20 cellular contexts compared by ENCODE assay signal in genomic region chr3:52150860-52151259, GRCh38. TPM values are rescaled to one million over a fixed set of nuclear protein-coding genes. Genes with fewer than 3 reads are reported as not detected.
DNase-seq lines count a peak whose midpoint lies in the region; ATAC-seq and TF ChIP-seq lines count a peak whose summit lies in the region.
"Had no signal": no experiment of that assay in that cellular context is flagged by ENCODE, and none has a peak within 500 bp of the region (broad histone marks: within the 10 kb centered on the region; RNA-seq: fewer than 3 reads in every experiment).

No MANE protein-coding gene starts in this region.

- no peak overlapping the region for H3K27ac ChIP-seq in SK-N-SH (ENCODE audit: low read depth in 2 of 2, low read length in 1 of 2)
- no peak overlapping the region for H3K27ac ChIP-seq in uterus
- H3K27ac ChIP-seq: 22Rv1, A549 had no signal

- H3K27ac Mint-ChIP-seq in chondrocyte (ENCODE audit: unreplicated experiment) (no peak overlapping the region), neural crest cell (ENCODE audit: unreplicated experiment) (no peak overlapping the region)
- H3K27ac Mint-ChIP-seq: CD8-positive, alpha-beta T cell; HFFc6 had no signal

- intact Hi-C loops in uterus (cut with DNase I; ENCODE audit: low total_unique reads) = no loop called here

- TF ChIP-seq CTCF in SK-N-SH (IDR thresholded peaks at IDR 0.05) = no peak
- TF ChIP-seq CTCF in chondrocyte (IDR thresholded peaks at IDR 0.05) = no peak
- no peak for TF ChIP-seq CTCF in neural crest cell (conservative IDR thresholded peaks at IDR 0.05)
- TF ChIP-seq CTCF in uterus (IDR thresholded peaks at IDR 0.05) = no peak

- POLR2A ChIA-PET in SK-N-SH (lab: Yijun Ruan, JAX) = interaction anchor here (0.6 to 0.7 kb wide), 2 partner anchors 155 to 1549 kb away, joined by 3 to 4 read pairs; partner anchors contain the start of gene RPL29

- DNase-seq in SK-N-SH (no peak), chondrocyte (ENCODE audit: low spot score) (peak; percentile 11), neural crest cell (ENCODE audit: low read depth, low spot score) (no peak), uterus (no peak), NK-92 (lab: John Stamatoyannopoulos, UW; ENCODE audit: unreplicated experiment) (no peak)
- DNase-seq: AML-193; CD8-positive, alpha-beta T cell; DMS 273 treated with DMSO at 0.1 percent for 48 hours; DMS53; DND-41; EL; GOT3; H7; HFFc6 had no signal

- CTCF ChIA-PET in SK-N-SH (lab: Yijun Ruan, JAX) = interaction anchor here (1.1 to 22.6 kb wide), 2 partner anchors 28 to 147 kb away, joined by 7 to 608 read pairs; no protein-coding TSS in a partner anchor

- no peaks in the 10 kb centered on the region for H3K36me3 Mint-ChIP-seq in chondrocyte (ENCODE audit: low read depth)
- no peaks in the 10 kb centered on the region for H3K36me3 Mint-ChIP-seq in neural crest cell (ENCODE audit: low read depth)

- no peak overlapping the region for H3K4me2 ChIP-seq in SK-N-SH
- H3K4me2 ChIP-seq: A549 had no signal

- H3K79me2 ChIP-seq in SK-N-SH (ENCODE audit: insufficient read depth) = peaks cover 38% of the 10 kb centered on the region

- H3K27me3 Mint-ChIP-seq in chondrocyte (ENCODE audit: low read depth) (no peaks in the 10 kb centered on the region), neural crest cell (ENCODE audit: low read depth) (no peaks in the 10 kb centered on the region)

- H3K27me3 ChIP-seq in SK-N-SH (ENCODE audit: insufficient read depth) (no peaks in the 10 kb centered on the region), uterus (no peaks in the 10 kb centered on the region)

- ATAC-seq in SK-N-SH treated with all-trans-retinoic acid at 6 μM for 48 hours (no peak), HG02970 (IDR thresholded peaks at IDR 0.05; ENCODE audit: low FRiP score, unreplicated experiment) (no peak)
- ATAC-seq: A549; CD8-positive, alpha-beta T cell; GM12878; HCT116 had no signal

- no peaks in the 10 kb centered on the region for H3F3A ChIP-seq in SK-N-SH (replicated peaks; ENCODE audit: insufficient read depth)

- TF ChIP-seq POLR2A in uterus (IDR thresholded peaks at IDR 0.05) = no peak

- H3K36me3 ChIP-seq in SK-N-SH (replicated peaks in 1 of 2; ENCODE audit: control insufficient read depth in 1 of 2, insufficient read depth in 2 of 2, low read length in 1 of 2) (peaks cover 4 to 22% of the 10 kb centered on the region in 2 experiments), uterus (no peaks in the 10 kb centered on the region)

- no peak overlapping the region for H3K4me3 ChIP-seq in SK-N-SH (ENCODE audit: low read depth in 2 of 2, low read length in 1 of 2)
- no peak overlapping the region for H3K4me3 ChIP-seq in uterus
- H3K4me3 ChIP-seq: A549, GM12878 had no signal

- H3K4me3 Mint-ChIP-seq in chondrocyte (ENCODE audit: unreplicated experiment) (no peak overlapping the region), neural crest cell (peak overlapping the region; percentile 19)
- H3K4me3 Mint-ChIP-seq: CD8-positive, alpha-beta T cell; HFFc6 had no signal

- no peak overlapping the region for H2AFZ ChIP-seq in SK-N-SH (ENCODE audit: low read depth)

- H3K9me3 Mint-ChIP-seq in chondrocyte (ENCODE audit: low read depth) (no peaks in the 10 kb centered on the region), neural crest cell (no peaks in the 10 kb centered on the region)
- H3K9me3 Mint-ChIP-seq: CD8-positive, alpha-beta T cell; HFFc6 had no signal

- TF ChIP-seq EP300 in SK-N-SH (IDR thresholded peaks at IDR 0.05; ENCODE audit: borderline replicate concordance in 1 of 2, low read depth in 1 of 2, low read length in 1 of 2) = no peak

- 90% methylated on average over 3 of the region's 4 CpGs for WGBS in SK-N-SH (ENCODE audit: low lambda C conversion rate)

- H3K9me3 ChIP-seq in SK-N-SH (no peaks in the 10 kb centered on the region), uterus (no peaks in the 10 kb centered on the region)
- H3K9me3 ChIP-seq: A549 had no signal

- peaks cover 13% of the 10 kb centered on the region for H3K4me1 Mint-ChIP-seq in chondrocyte (ENCODE audit: low read depth)
- peaks cover 23% of the 10 kb centered on the region for H3K4me1 Mint-ChIP-seq in neural crest cell

- H3K9me2 ChIP-seq in SK-N-SH = no peaks in the 10 kb centered on the region

- peaks cover 5 to 14% of the 10 kb centered on the region in 2 experiments; a peak in 3 of 4 replicates for H3K4me1 ChIP-seq in SK-N-SH (ENCODE audit: control insufficient read depth in 1 of 2, insufficient read depth in 2 of 2, low read depth in 1 of 2, low read length in 1 of 2)
- peaks cover 0 to 6% of the 10 kb centered on the region in 2 donors for H3K4me1 ChIP-seq in uterus

- H3K9ac ChIP-seq in SK-N-SH = 0 out of 2 replicates have a peak overlapping the region, but pooled peaks have one; percentile 12

- TF ChIP-seq RAD21 in SK-N-SH (IDR thresholded peaks at IDR 0.05; ENCODE audit: low read length) = no peak

- no peaks in the 10 kb centered on the region for H4K20me1 ChIP-seq in SK-N-SH (ENCODE audit: insufficient read depth)

TF ChIP-seq in SK-N-SH, 30 proteins besides CTCF, POLR2A, EP300 and RAD21 (continues in another document):
- TF ChIP-seq MXI1 (IDR thresholded peaks at IDR 0.05; ENCODE audit: low read depth, low read length) (no peak), REST (IDR thresholded peaks at IDR 0.05; ENCODE audit: low read depth, low read length) (no peak)
- TF ChIP-seq, protein P1, sequence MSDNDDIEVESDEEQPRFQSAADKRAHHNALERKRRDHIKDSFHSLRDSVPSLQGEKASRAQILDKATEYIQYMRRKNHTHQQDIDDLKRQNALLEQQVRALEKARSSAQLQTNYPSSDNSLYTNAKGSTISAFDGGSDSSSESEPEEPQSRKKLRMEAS (IDR thresholded peaks at IDR 0.05; ENCODE audit: low read depth) = no peak

TF ChIP-seq in SK-N-SH treated with all-trans-retinoic acid at 6 μM for 48 hours, 23 proteins besides CTCF, POLR2A, EP300 and RAD21:
- TF ChIP-seq BACH2 (CRISPR knock-in tag; IDR thresholded peaks at IDR 0.05; ENCODE audit: borderline replicate concordance) (no peak), ZC3H10 (CRISPR knock-in tag; IDR thresholded peaks at IDR 0.05) (no peak), CREB5 (CRISPR knock-in tag; IDR thresholded peaks at IDR 0.05; ENCODE audit: low read depth) (no peak), ARNTL (CRISPR knock-in tag; IDR thresholded peaks at IDR 0.05; ENCODE audit: borderline replicate concordance, low read depth) (no peak), ESRRG (CRISPR knock-in tag; IDR thresholded peaks at IDR 0.05) (no peak)

RNA-seq across cellular contexts. Expression of gene POC1A, which starts 3.4 kb away (rescaled TPM):
- polyA plus RNA-seq in SK-N-SH (2012; rRNA removed) = 9.6 and 11.7 TPM in 2 replicates
- 5.8 and 9.1 TPM in 2 replicates for polyA plus RNA-seq in SK-N-SH (2012; cell fraction: cytosol; rRNA removed)
- polyA plus RNA-seq in SK-N-SH (2012; cell fraction: nucleus; rRNA removed) = 7.7 and 9.6 TPM in 2 replicates
- 5.3 to 5.7 TPM (median 5.5 TPM) in 3 replicates for total RNA-seq in chondrocyte
- total RNA-seq in neural crest cell = 27.7 and 30.1 TPM in 2 replicates
- 1 to 10 TPM in 3 of 4 donors, not detected in 1; 1.1 to 4.8 (median 4.7) TPM for total RNA-seq in uterus

RNA-seq across cellular contexts. Expression of gene ALAS1, which starts 47.1 kb away (rescaled TPM):
- polyA plus RNA-seq in SK-N-SH (2012; rRNA removed) = 42.4 and 47.9 TPM in 2 replicates
- 25.8 and 35.6 TPM in 2 replicates for polyA plus RNA-seq in SK-N-SH (2012; cell fraction: cytosol; rRNA removed)
- 43.9 and 67.3 TPM in 2 replicates for polyA plus RNA-seq in SK-N-SH (2012; cell fraction: nucleus; rRNA removed)
- total RNA-seq in chondrocyte = 37.5 to 39.8 TPM (median 38.3 TPM) in 3 replicates
- 47.8 and 53.0 TPM in 2 replicates for total RNA-seq in neural crest cell
- 10 to 100 TPM in 3 of 4 donors, 1 to 10 TPM in 1; 4.9 to 56.2 (median 36.2) TPM for total RNA-seq in uterus
